In genomic region chr16:50531359-50531758, GRCh38 we compare ENCODE assay signal across 23 cellular contexts. TPM values are rescaled to one million over a fixed set of nuclear protein-coding genes. Genes with fewer than 3 reads are reported as not detected.
A peak's percentile ranks its signal among the peaks of the same experiment; 100 is the strongest.
DNase-seq lines count a peak whose midpoint lies in the region; ATAC-seq and TF ChIP-seq lines count a peak whose summit lies in the region.
"Had no signal": no experiment of that assay in that cellular context is flagged by ENCODE, and none has a peak within 500 bp of the region (broad histone marks: within the 10 kb centered on the region; RNA-seq: fewer than 3 reads in every experiment).

No MANE protein-coding gene starts in this region.

- CTCF ChIA-PET in activated CD8-positive, alpha-beta memory T cell treated with anti-CD3 and anti-CD28 coated beads, Interleukin-2, amount 10 ng/mL, durations not matched to agents 7 days and 5 days (lab: Charles Lee), result interaction anchor here (1.1 kb wide), 1 partner anchor 21 kb away, joined by 3 read pairs; no protein-coding TSS in a partner anchor

- intact Hi-C loops in spleen (cut with DNase I; ENCODE audit: low total_unique reads), result no loop called here

- H3K27ac Mint-ChIP-seq in activated CD8-positive, alpha-beta memory T cell treated with anti-CD3 and anti-CD28 coated beads, Interleukin-2, amount 10 ng/mL, durations not matched to agents 7 days and 5 days, result no peak overlapping the region
- H3K27ac Mint-ChIP-seq: B cell had no signal

- H3K36me3 ChIP-seq in RWPE2 (ENCODE audit: low read depth) (no peaks in the 10 kb centered on the region), spleen (no peaks in the 10 kb centered on the region)

- H3K27ac ChIP-seq in RWPE2 (ENCODE audit: poor library complexity, severe bottlenecking), result peak overlapping the region; percentile 54
- H3K27ac ChIP-seq in spleen, result no peak overlapping the region
- H3K27ac ChIP-seq: 22Rv1 had no signal

- no peaks in the 10 kb centered on the region for H3K27me3 ChIP-seq in RWPE2 (ENCODE audit: insufficient read depth, poor library complexity, severe bottlenecking)
- H3K27me3 ChIP-seq in spleen (replicated peaks in 1 of 7), result peaks cover 0 to 10% (median 0%) of the 10 kb centered on the region in 7 donors

- peaks cover 5% of the 10 kb centered on the region for H3K9me3 Mint-ChIP-seq in activated CD8-positive, alpha-beta memory T cell treated with anti-CD3 and anti-CD28 coated beads, Interleukin-2, amount 10 ng/mL, durations not matched to agents 7 days and 5 days (ENCODE audit: low read depth)

- H3K36me3 Mint-ChIP-seq in activated CD8-positive, alpha-beta memory T cell treated with anti-CD3 and anti-CD28 coated beads, Interleukin-2, amount 10 ng/mL, durations not matched to agents 7 days and 5 days, result no peaks in the 10 kb centered on the region

- no peaks in the 10 kb centered on the region for H3K4me1 Mint-ChIP-seq in activated CD8-positive, alpha-beta memory T cell treated with anti-CD3 and anti-CD28 coated beads, Interleukin-2, amount 10 ng/mL, durations not matched to agents 7 days and 5 days
- H3K4me1 Mint-ChIP-seq: B cell had no signal

- no peak for TF ChIP-seq POLR2A in spleen (IDR thresholded peaks at IDR 0.05)

- H3K4me3 ChIP-seq in RWPE2 (ENCODE audit: severe bottlenecking), result no peak overlapping the region
- H3K4me3 ChIP-seq in spleen, result no peak overlapping the region
- H3K4me3 ChIP-seq: K562 had no signal

- H3K27me3 Mint-ChIP-seq in activated CD8-positive, alpha-beta memory T cell treated with anti-CD3 and anti-CD28 coated beads, Interleukin-2, amount 10 ng/mL, durations not matched to agents 7 days and 5 days, result peaks cover 15% of the 10 kb centered on the region

- no peak overlapping the region for H3K4me3 Mint-ChIP-seq in activated CD8-positive, alpha-beta memory T cell treated with anti-CD3 and anti-CD28 coated beads, Interleukin-2, amount 10 ng/mL, durations not matched to agents 7 days and 5 days
- H3K4me3 Mint-ChIP-seq: B cell had no signal

- H3K4me1 ChIP-seq in RWPE2 (ENCODE audit: insufficient read depth, poor library complexity, severe bottlenecking), result peaks cover 10% of the 10 kb centered on the region
- no peaks in the 10 kb centered on the region for H3K4me1 ChIP-seq in spleen

- DNase-seq in activated CD8-positive, alpha-beta memory T cell treated with anti-CD3 and anti-CD28 coated beads for 24 hours, result peak; percentile 19
- no peak for DNase-seq in activated CD8-positive, alpha-beta memory T cell treated with anti-CD3 and anti-CD28 coated beads, Interleukin-2, amount 10 ng/mL, durations not matched to agents 7 days and 5 days
- no peak for DNase-seq in RWPE2 (ENCODE audit: low spot score)
- DNase-seq in left lobe of liver (ENCODE audit: low spot score), result peak; percentile 33
- DNase-seq in spleen, result peak; percentile 6
- DNase-seq in COLO829 (ENCODE audit: low spot score), result no peak
- DNase-seq: GOT3, HCEC 1CT, Kasumi-1, MV-4-11, NCI-H146, NCI-H1930, NCI-H2107, NCI-H524, NCI-H774, SHP77 had no signal

- TF ChIP-seq CTCF in RWPE2 (IDR thresholded peaks at IDR 0.05; ENCODE audit: poor library complexity, severe bottlenecking) (no peak), spleen (IDR thresholded peaks at IDR 0.05 in 8 of 11, conservative IDR thresholded peaks at IDR 0.05 in 3 of 11) (no peak)

- WGBS in spleen, 5 donors, result 81 to 100% (median 90%) methylated on average over 2 of the region's 2 CpGs

- ATAC-seq in activated CD8-positive, alpha-beta memory T cell treated with anti-CD3 and anti-CD28 coated beads, Interleukin-2, amount 10 ng/mL, durations not matched to agents 7 days and 5 days, result no peak
- ATAC-seq in RWPE2 (ENCODE audit: low read depth) (no peak), left lobe of liver (no peak), HG03039 (IDR thresholded peaks at IDR 0.05; ENCODE audit: unreplicated experiment) (no peak), GM18511 (IDR thresholded peaks at IDR 0.05; ENCODE audit: unreplicated experiment) (no peak)
- ATAC-seq: K562, PC-3 had no signal

- H3K9me3 ChIP-seq in RWPE2 (ENCODE audit: severe bottlenecking), result peaks cover 6% of the 10 kb centered on the region
- peaks cover 0 to 30% (median 18%) of the 10 kb centered on the region in 8 donors for H3K9me3 ChIP-seq in spleen

RNA-seq across cellular contexts. Expression of gene NKD1, which starts 16.8 kb away (rescaled TPM):
- total RNA-seq in activated CD8-positive, alpha-beta memory T cell treated with anti-CD3 and anti-CD28 coated beads, Interleukin-2, amount 10 ng/mL, durations not matched to agents 7 days and 5 days, result 1 to 10 TPM in 1 of 2 experiments, under 1 TPM in 1; 0.33 to 2.1 TPM
- total RNA-seq in left lobe of liver (3.9 TPM), spleen (10 to 100 TPM in 1 of 7 donors, 1 to 10 TPM in 6; 1.7 to 15.2 (median 7.0) TPM)
- under 1 TPM; 0.11 to 0.74 (median 0.38) TPM for polyA plus RNA-seq in spleen
- total RNA-seq: G401 had no signal

Comparison
In these comparisons a context has a peak if more than half of its experiments do, and no peak if none do; other contexts are left out.
1. DNase-seq: peak in activated CD8-positive, alpha-beta memory T cell treated with anti-CD3 and anti-CD28 coated beads for 24 hours (single experiment), left lobe of liver (single experiment) and spleen (single experiment); none in activated CD8-positive, alpha-beta memory T cell treated with anti-CD3 and anti-CD28 coated beads, Interleukin-2, amount 10 ng/mL, durations not matched to agents 7 days and 5 days (single experiment), RWPE2 (single experiment) and COLO829 (single experiment).